Comparison of ENCODE assay signal across 9 cellular contexts in the genomic region with DNA sequence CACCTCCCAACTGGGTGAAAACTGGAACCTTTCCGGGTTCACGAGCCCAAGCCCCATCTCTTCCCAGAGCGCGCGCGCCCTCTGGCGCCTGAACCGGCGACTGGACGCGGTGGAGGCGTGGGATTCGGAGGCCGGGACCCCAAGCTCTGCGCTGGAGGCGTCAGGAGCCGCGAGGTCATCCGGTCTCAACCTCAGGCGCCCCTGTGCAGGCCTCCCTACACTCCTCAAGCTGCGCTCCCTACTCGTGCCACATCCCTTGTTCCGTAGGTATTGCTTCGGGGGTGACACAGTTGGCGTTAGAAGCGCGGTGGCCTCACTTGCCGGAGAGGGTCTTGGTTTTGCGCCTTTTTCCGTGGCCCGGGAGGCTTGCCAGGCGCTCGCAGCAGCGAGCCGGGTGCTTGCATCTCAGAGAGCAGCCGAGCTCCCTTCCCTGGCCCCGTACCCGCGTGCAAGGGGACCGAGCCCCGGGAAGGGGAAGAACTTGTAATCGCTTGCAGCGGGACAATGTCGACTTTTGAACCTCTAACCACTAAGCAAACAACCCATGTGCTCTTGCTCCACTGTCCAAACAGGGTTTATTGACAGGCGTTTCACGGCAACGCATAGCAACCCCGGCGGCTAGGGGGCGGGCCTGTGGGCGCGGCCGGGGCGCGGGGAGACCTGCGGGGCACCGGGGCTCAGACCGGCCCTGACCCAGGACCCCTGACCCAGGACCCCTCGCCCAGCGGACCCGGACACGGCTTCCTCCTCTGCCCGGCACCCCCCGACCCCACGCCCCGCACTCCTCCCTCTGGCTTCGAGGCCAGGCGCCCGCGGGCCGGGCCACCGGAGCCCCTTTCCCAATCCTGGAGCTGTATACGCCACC. TPM values are rescaled to one million over a fixed set of nuclear protein-coding genes. Genes with fewer than 3 reads are reported as not detected.
A peak's percentile ranks its signal among the peaks of the same experiment; 100 is the strongest.
DNase-seq lines count a peak whose midpoint lies in the region; ATAC-seq and TF ChIP-seq lines count a peak whose summit lies in the region.
"Had no signal": no experiment of that assay in that cellular context is flagged by ENCODE, and none has a peak within 500 bp of the region (broad histone marks: within the 10 kb centered on the region; RNA-seq: fewer than 3 reads in every experiment).

No MANE protein-coding gene starts in this region.

- H3K4me3 Mint-ChIP-seq in Caco-2 (ENCODE audit: unreplicated experiment) (peak overlapping the region; percentile 52), mesothelial cell of epicardium (peak overlapping the region; percentile 56)

- peak overlapping the region; percentile 35 for H3K4me3 ChIP-seq in Caco-2 (ENCODE audit: low read depth, low read length)
- H3K4me3 ChIP-seq in HEK293 (ENCODE audit: low read depth, low read length) = peak overlapping the region; percentile 31
- H3K4me3 ChIP-seq in ectodermal cell (ENCODE audit: insufficient read depth, low read depth, low read length) = peak overlapping the region; percentile 5

- H3K27me3 ChIP-seq in Caco-2 (replicated peaks; ENCODE audit: control insufficient read depth, insufficient read depth, low read length) (no peaks in the 10 kb centered on the region), ectodermal cell (ENCODE audit: control insufficient read depth, insufficient read depth, low read length, poor library complexity, severe bottlenecking) (peaks cover 100% of the 10 kb centered on the region)

- H3K36me3 Mint-ChIP-seq in Caco-2 (ENCODE audit: insufficient read depth, unreplicated experiment) (peaks cover 57% of the 10 kb centered on the region), mesothelial cell of epicardium (no peaks in the 10 kb centered on the region)

- H3K27ac Mint-ChIP-seq in Caco-2 (ENCODE audit: unreplicated experiment) (peak overlapping the region; percentile 66), mesothelial cell of epicardium (no peak overlapping the region)

- POLR2A ChIA-PET in Caco-2 (lab: Charles Lee) = interaction anchor here (0.6 to 1.9 kb wide), 6 partner anchors 9 to 1004 kb away, joined by 3 to 16 read pairs (median 4); a partner anchor contains a TSS
- POLR2A ChIA-PET in HEK293 (lab: Yijun Ruan, JAX) = no interaction called here

- CTCF ChIA-PET in Caco-2 (lab: Charles Lee) (interaction anchor here (0.6 to 1.7 kb wide), 8 partner anchors 9 to 598 kb away, joined by 3 to 12 read pairs (median 4); a partner anchor contains a TSS), HEK293 (lab: Yijun Ruan, JAX) (interaction anchor here (0.7 to 13.6 kb wide), 4 partner anchors 18 to 133 kb away, joined by 3 to 206 read pairs (median 4); no protein-coding TSS in a partner anchor)

- no TSS peak for BruUV-seq in Caco-2 (replicated peaks; lab: Mats Ljungman, UMichigan)

- peak; percentile 73 to 78 for TF ChIP-seq CTCF in Caco-2 (IDR thresholded peaks at IDR 0.05; ENCODE audit: insufficient read depth in 1 of 2, low read depth in 1 of 2, low read length in 1 of 2, severe bottlenecking in 1 of 2, unreplicated experiment in 1 of 2)
- peak; percentile 13; the same call in 1 of the 2 replicates for TF ChIP-seq CTCF in HEK293 (tag by site-specific recombination; IDR thresholded peaks at IDR 0.05)
- TF ChIP-seq CTCF in mesothelial cell of epicardium (IDR thresholded peaks at IDR 0.05; ENCODE audit: unreplicated experiment) = peak; percentile 43

- H3K27me3 Mint-ChIP-seq in Caco-2 (ENCODE audit: insufficient read depth, unreplicated experiment) (no peaks in the 10 kb centered on the region), mesothelial cell of epicardium (ENCODE audit: low read depth) (peaks cover 91% of the 10 kb centered on the region)

- H3K27ac ChIP-seq in HEK293 (ENCODE audit: extremely low read depth, low read depth, low read length) (peak overlapping the region; percentile 37; the same call in 1 of the 2 replicates), ectodermal cell (ENCODE audit: insufficient read depth, low read depth, low read length, poor library complexity, severe bottlenecking) (no peak overlapping the region)

- ATAC-seq in HG02981 (IDR thresholded peaks at IDR 0.05; ENCODE audit: unreplicated experiment) = no peak

- WGBS in ectodermal cell, 2 experiments = 1 to 2% methylated on average over 73 of the region's 73 CpGs

- H3K9me3 Mint-ChIP-seq in Caco-2 (ENCODE audit: unreplicated experiment) (no peaks in the 10 kb centered on the region), mesothelial cell of epicardium (no peaks in the 10 kb centered on the region)

- peaks cover 6% of the 10 kb centered on the region for H3K36me3 ChIP-seq in Caco-2 (ENCODE audit: control insufficient read depth, insufficient read depth, low read length)
- peaks cover 0 to 46% of the 10 kb centered on the region in 2 experiments; a peak in 2 of 3 replicates for H3K36me3 ChIP-seq in HEK293 (ENCODE audit: control insufficient read depth in 2 of 2, insufficient read depth in 1 of 2, low read length in 2 of 2)
- H3K36me3 ChIP-seq in ectodermal cell (ENCODE audit: control insufficient read depth, insufficient read depth, low read length) = no peaks in the 10 kb centered on the region

- H3K9me3 ChIP-seq in Caco-2 = no peaks in the 10 kb centered on the region
- H3K9me3 ChIP-seq in HEK293 (ENCODE audit: control insufficient read depth, insufficient read depth, low read depth, low read length) = no peaks in the 10 kb centered on the region
- no peaks in the 10 kb centered on the region for H3K9me3 ChIP-seq in ectodermal cell (ENCODE audit: control insufficient read depth, low read length)

- DNase-seq in Caco-2 (peak; percentile 96), RPMI8226 (peak; percentile 51), mesothelial cell of epicardium (ENCODE audit: low spot score in 2 of 2, unreplicated experiment in 2 of 2) (no peak), NCI-H1417 treated with DMSO at 0.1 percent for 48 hours (lab: John Stamatoyannopoulos, UW) (no peak)
- DNase-seq in effector CD4-positive, alpha-beta T cell = no peak

- intact Hi-C loops in Caco-2 (cut with micrococcal nuclease; ENCODE audit: unreplicated experiment) = loop anchor here (1.0 to 2.0 kb wide), 3 partner anchors 9 to 38 kb away; a partner anchor contains a TSS

- H3K4me1 ChIP-seq in Caco-2 (peaks cover 88% of the 10 kb centered on the region), HEK293 (ENCODE audit: control insufficient read depth, insufficient read depth, low read length) (no peaks in the 10 kb centered on the region; the same call in 1 of the 2 replicates), ectodermal cell (ENCODE audit: control insufficient read depth, insufficient read depth, low read length) (peaks cover 6% of the 10 kb centered on the region)

- H3K4me1 Mint-ChIP-seq in Caco-2 (ENCODE audit: low read depth, unreplicated experiment) (peaks cover 32% of the 10 kb centered on the region), mesothelial cell of epicardium (peaks cover 19% of the 10 kb centered on the region)

TF ChIP-seq in HEK293, 187 proteins besides CTCF, POLR2A, EP300 and RAD21 (continues in another document):
- TF ChIP-seq SCRT1 (tag by site-specific recombination; IDR thresholded peaks at IDR 0.05; ENCODE audit: borderline replicate concordance) (no peak), ZNF701 (tag by site-specific recombination; IDR thresholded peaks at IDR 0.05) (no peak), KLF9 (tag by site-specific recombination; IDR thresholded peaks at IDR 0.05; ENCODE audit: low read depth) (peak; percentile 61), ZNF335 (tag by site-specific recombination; conservative IDR thresholded peaks at IDR 0.05) (peak; percentile 56), ZNF677 (tag by site-specific recombination; IDR thresholded peaks at IDR 0.05) (no peak), ZNF529 (tag by site-specific recombination; IDR thresholded peaks at IDR 0.05; ENCODE audit: insufficient replicate concordance) (no peak), PRDM1 (tag by site-specific recombination; IDR thresholded peaks at IDR 0.05) (no peak), ZXDB (tag by site-specific recombination; IDR thresholded peaks at IDR 0.05) (no peak), ZBTB48 (tag by site-specific recombination; IDR thresholded peaks at IDR 0.05) (no peak), GLI4 (tag by site-specific recombination; IDR thresholded peaks at IDR 0.05) (no peak), ZBTB8A (tag by site-specific recombination; IDR thresholded peaks at IDR 0.05) (0 out of 2 replicates have a peak, but pooled peaks have one; percentile 59)
- TF ChIP-seq, protein P1, sequence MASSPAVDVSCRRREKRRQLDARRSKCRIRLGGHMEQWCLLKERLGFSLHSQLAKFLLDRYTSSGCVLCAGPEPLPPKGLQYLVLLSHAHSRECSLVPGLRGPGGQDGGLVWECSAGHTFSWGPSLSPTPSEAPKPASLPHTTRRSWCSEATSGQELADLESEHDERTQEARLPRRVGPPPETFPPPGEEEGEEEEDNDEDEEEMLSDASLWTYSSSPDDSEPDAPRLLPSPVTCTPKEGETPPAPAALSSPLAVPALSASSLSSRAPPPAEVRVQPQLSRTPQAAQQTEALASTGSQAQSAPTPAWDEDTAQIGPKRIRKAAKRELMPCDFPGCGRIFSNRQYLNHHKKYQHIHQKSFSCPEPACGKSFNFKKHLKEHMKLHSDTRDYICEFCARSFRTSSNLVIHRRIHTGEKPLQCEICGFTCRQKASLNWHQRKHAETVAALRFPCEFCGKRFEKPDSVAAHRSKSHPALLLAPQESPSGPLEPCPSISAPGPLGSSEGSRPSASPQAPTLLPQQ (tag by site-specific recombination; IDR thresholded peaks at IDR 0.05) = no peak

RNA-seq across cellular contexts. Expression of a gene that starts 8.5 kb away (rescaled TPM):
- 104 and 109 TPM in 2 replicates for total RNA-seq in Caco-2 (2022)
- polyA plus RNA-seq in ectodermal cell (2013, experiment 1 of 4) = 1.1 TPM
- polyA plus RNA-seq in ectodermal cell (2013, experiment 2 of 4) = 0.66 TPM
- 2.7 TPM for polyA plus RNA-seq in ectodermal cell (2013, experiment 3 of 4)
- polyA plus RNA-seq in ectodermal cell (2013, experiment 4 of 4) = 0.28 TPM
- total RNA-seq in mesothelial cell of epicardium = 0.05 to 0.16 TPM in 2 of 3 replicates, not detected in the other
- total RNA-seq: T-helper 2 cell treated with Interferon-gamma antibody and Interleukin-4, amounts not matched to agents 100 ng/mL and 5 ng/mL, for 36 hours had no signal

RNA-seq across cellular contexts. Expression of a gene that starts 27.9 kb away (rescaled TPM):
- 5.2 and 8.1 TPM in 2 replicates for total RNA-seq in Caco-2 (2022)
- polyA plus RNA-seq in ectodermal cell (2013, experiment 1 of 4) = not detected
- polyA plus RNA-seq in ectodermal cell (2013, experiment 2 of 4) = not detected
- not detected for polyA plus RNA-seq in ectodermal cell (2013, experiment 3 of 4)
- polyA plus RNA-seq in ectodermal cell (2013, experiment 4 of 4) = not detected
- total RNA-seq in mesothelial cell of epicardium = not detected in 3 replicates
- total RNA-seq: T-helper 2 cell treated with Interferon-gamma antibody and Interleukin-4, amounts not matched to agents 100 ng/mL and 5 ng/mL, for 36 hours had no signal

RNA-seq across cellular contexts. Expression of a gene that starts 40.8 kb away (rescaled TPM):
- 3.7 and 3.9 TPM in 2 replicates for total RNA-seq in Caco-2 (2022)
- not detected for polyA plus RNA-seq in ectodermal cell (2013, experiment 1 of 4)
- not detected for polyA plus RNA-seq in ectodermal cell (2013, experiment 2 of 4)
- not detected for polyA plus RNA-seq in ectodermal cell (2013, experiment 3 of 4)
- not detected for polyA plus RNA-seq in ectodermal cell (2013, experiment 4 of 4)
- not detected in 3 replicates for total RNA-seq in mesothelial cell of epicardium
- total RNA-seq: T-helper 2 cell treated with Interferon-gamma antibody and Interleukin-4, amounts not matched to agents 100 ng/mL and 5 ng/mL, for 36 hours had no signal

Comparison
In these comparisons a context has a peak if more than half of its experiments do, and no peak if none do; other contexts are left out.
1. DNase-seq: peak in Caco-2 (2 of 2) and RPMI8226 (single experiment); none in mesothelial cell of epicardium (0 of 2), NCI-H1417 treated with DMSO at 0.1 percent for 48 hours (single experiment) and effector CD4-positive, alpha-beta T cell (single experiment).
2. CTCF ChIP-seq: peak in every context shown above with its lines; median percentile 76 in Caco-2; 43 in mesothelial cell of epicardium; 13 in HEK293.
3. RNA of a gene that starts 8.5 kb away (total RNA-seq): 104 to 109 TPM in Caco-2; 0.05 to 0.16 TPM in mesothelial cell of epicardium; every median in the first group is over 10 times any median in the second.
4. Peak in every context shown above with its lines, with median percentiles within 50 percentile points of each other: H3K4me3 ChIP-seq.